Comparison of ENCODE assay signal across 9 cellular contexts in the genomic region with DNA sequence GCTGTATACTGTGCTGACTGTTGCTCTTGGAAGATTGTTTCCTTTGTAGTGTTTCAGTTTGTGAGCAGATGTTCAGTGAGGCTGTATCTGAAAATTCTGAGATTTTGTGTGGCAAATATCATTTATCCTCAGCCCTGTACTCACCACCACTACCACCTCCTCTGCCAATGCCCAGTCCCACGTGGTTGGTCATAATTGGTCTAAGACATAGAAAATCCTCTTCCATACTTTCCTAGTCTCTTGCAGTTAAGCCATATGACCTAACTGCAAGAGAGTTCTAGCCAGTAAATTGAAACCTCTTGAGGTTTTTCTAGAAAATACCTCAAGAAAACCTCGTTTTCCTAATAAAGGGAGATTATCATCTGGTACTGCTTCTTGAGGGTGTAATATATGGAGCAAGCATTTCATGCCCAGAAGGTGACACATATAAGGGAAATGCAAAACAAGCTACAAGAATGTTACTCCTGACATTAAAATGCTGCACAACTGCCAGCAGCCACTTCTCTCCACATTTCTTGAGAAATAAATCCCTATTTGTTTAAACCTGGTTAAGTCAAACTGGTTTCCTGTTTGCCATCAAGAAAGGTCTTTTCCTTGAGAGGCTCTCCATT. TPM values are rescaled to one million over a fixed set of nuclear protein-coding genes. Genes with fewer than 3 reads are reported as not detected.
DNase-seq lines count a peak whose midpoint lies in the region; ATAC-seq, FAIRE-seq and TF ChIP-seq lines count a peak whose summit lies in the region.
"Had no signal": no experiment of that assay in that cellular context is flagged by ENCODE, and none has a peak within 500 bp of the region (broad histone marks: within the 10 kb centered on the region; RNA-seq: fewer than 3 reads in every experiment).

No MANE protein-coding gene starts in this region.

- peaks cover 2% of the 10 kb centered on the region for H3K36me3 ChIP-seq in bronchial epithelial cell (ENCODE audit: control insufficient read depth, insufficient read depth, low read length)

- ATAC-seq in GM21390 (IDR thresholded peaks at IDR 0.05; ENCODE audit: unreplicated experiment), result no peak

- TF ChIP-seq CTCF in NB4 (IDR thresholded peaks at IDR 0.05; ENCODE audit: low read depth, low read length), result no peak
- TF ChIP-seq CTCF in bronchial epithelial cell (IDR thresholded peaks at IDR 0.05; ENCODE audit: insufficient read depth, low read length, severe bottlenecking), result no peak

- H3K4me3 ChIP-seq in NB4 (ENCODE audit: low read depth, low read length) (no peak overlapping the region), bronchial epithelial cell (ENCODE audit: low read depth, low read length) (no peak overlapping the region)

- FAIRE-seq in G401.6 (lab: Jason Lieb, UNC) (peak; percentile 21), bronchial epithelial cell (lab: Jason Lieb, UNC) (no peak)

- TF ChIP-seq POLR2A in NB4 (IDR thresholded peaks at IDR 0.05; ENCODE audit: extremely low read depth, insufficient read length), result no peak

- no peaks in the 10 kb centered on the region for H3K27me3 ChIP-seq in bronchial epithelial cell (ENCODE audit: control insufficient read depth, insufficient read depth, low read length)

- DNase-seq in NB4 (ENCODE audit: low read depth), result peak; percentile 6
- peak; percentile 44 for DNase-seq in bronchial epithelial cell (ENCODE audit: low read depth)
- peak; percentile 74 for DNase-seq in non-pigmented ciliary epithelial cell (ENCODE audit: low read depth)
- DNase-seq in Ammon's horn (ENCODE audit: low spot score), result no peak
- no peak for DNase-seq in stimulated activated CD4-positive, alpha-beta T cell treated with anti-CD3 and anti-CD28 coated beads, Interleukin-4, amount 100 ng/mL, for 1 hour
- no peak for DNase-seq in NK-92 treated with Interleukin-12 subunit alpha and Interleukin-12 subunit beta, amount 100 ng/mL, for 24 hours (lab: John Stamatoyannopoulos, UW)
- DNase-seq: RPMI8226 had no signal

RNA-seq across cellular contexts. Expression of a gene that starts 32.8 kb away (rescaled TPM):
- total RNA-seq in bronchial epithelial cell, result 96.0 and 186 TPM in 2 replicates

RNA-seq across cellular contexts. Expression of a gene that starts 32.9 kb away (rescaled TPM):
- 27.1 and 27.4 TPM in 2 replicates for total RNA-seq in bronchial epithelial cell

RNA-seq across cellular contexts. Expression of a gene that starts 49.5 kb away (rescaled TPM):
- total RNA-seq in bronchial epithelial cell, result 22.9 TPM in 2 replicates

Comparison
In these comparisons a context has a peak if more than half of its experiments do, and no peak if none do; other contexts are left out.
1. DNase-seq: peak in NB4 (single experiment), bronchial epithelial cell (single experiment) and non-pigmented ciliary epithelial cell (single experiment); none in Ammon's horn (single experiment), stimulated activated CD4-positive, alpha-beta T cell treated with anti-CD3 and anti-CD28 coated beads, Interleukin-4, amount 100 ng/mL, for 1 hour (single experiment) and NK-92 treated with Interleukin-12 subunit alpha and Interleukin-12 subunit beta, amount 100 ng/mL, for 24 hours (single experiment).